15 cellular contexts compared by ENCODE assay signal in genomic region chr18:48024009-48024512, GRCh38.
DNase-seq lines count a peak whose midpoint lies in the region; ATAC-seq and TF ChIP-seq lines count a peak whose summit lies in the region.
"Had no signal": no experiment of that assay in that cellular context is flagged by ENCODE, and none has a peak within 500 bp of the region (broad histone marks: within the 10 kb centered on the region; RNA-seq: fewer than 3 reads in every experiment).

No MANE protein-coding gene starts in this region.

- 0 out of 2 replicates have a peak overlapping the region, but pooled peaks have one; percentile 63 for H3K4me2 ChIP-seq in PC-3 (ENCODE audit: low read length)
- peak overlapping the region; percentile 39 for H3K4me2 ChIP-seq in osteoblast (ENCODE audit: insufficient read depth, low read length)

- no peaks in the 10 kb centered on the region for H3K9me2 ChIP-seq in PC-3 (replicated peaks; ENCODE audit: low read length)

- H4K20me1 ChIP-seq in PC-3 (ENCODE audit: low read length) (no peaks in the 10 kb centered on the region), osteoblast (ENCODE audit: insufficient read depth, low read length) (no peaks in the 10 kb centered on the region)

- CTCF ChIA-PET in PC-3 (lab: Charles Lee) = no interaction called here

- H2AFZ ChIP-seq in ACC112 (ENCODE audit: low read length, unreplicated experiment) = no peak overlapping the region
- 0 out of 2 replicates have a peak overlapping the region, but pooled peaks have one; percentile 10 for H2AFZ ChIP-seq in PC-3 (ENCODE audit: low read length)
- peak overlapping the region; percentile 10 for H2AFZ ChIP-seq in osteoblast (ENCODE audit: low read length)
- H2AFZ ChIP-seq: GM23248 had no signal

- intact Hi-C loops in PC-3 (cut with micrococcal nuclease) (no loop called here), esophagus squamous epithelium (cut with DNase I) (loop anchor here (5.0 kb wide), 1 partner anchor 252 kb away; no protein-coding TSS in a partner anchor)

- no peak for TF ChIP-seq CTCF in PC-3 (conservative IDR thresholded peaks at IDR 0.05; ENCODE audit: low read depth, low read length)
- no peak for TF ChIP-seq CTCF in esophagus squamous epithelium (IDR thresholded peaks at IDR 0.05)
- TF ChIP-seq CTCF in osteoblast (IDR thresholded peaks at IDR 0.05; ENCODE audit: extremely low read depth, low read depth, low read length) = no peak

- TF ChIP-seq POLR2A in esophagus squamous epithelium (IDR thresholded peaks at IDR 0.05) = no peak

- H3K27ac ChIP-seq in ACC112 (ENCODE audit: low read depth, low read length) = peak overlapping the region; percentile 12; the same call in 1 of the 2 replicates
- peak overlapping the region; percentile 73 for H3K27ac ChIP-seq in PC-3 (ENCODE audit: low read length)
- peak overlapping the region; percentile 46 to 65 (median 56) for H3K27ac ChIP-seq in esophagus squamous epithelium
- no peak overlapping the region for H3K27ac ChIP-seq in osteoblast (ENCODE audit: low read depth, low read length)
- H3K27ac ChIP-seq: colonic mucosa, GM23248, WERI-Rb-1 had no signal

- no TSS peak for BruUV-seq in PC-3 (replicated peaks; lab: Mats Ljungman, UMichigan)

- H3K4me1 ChIP-seq in ACC112 (ENCODE audit: control insufficient read depth, insufficient read depth, low read length, unreplicated experiment) (peaks cover 28% of the 10 kb centered on the region), PC-3 (ENCODE audit: insufficient read depth, low read length) (peaks cover 10% of the 10 kb centered on the region), esophagus squamous epithelium (peaks cover 19 to 73% (median 29%) of the 10 kb centered on the region in 3 donors), osteoblast (ENCODE audit: insufficient read depth, low read length) (peaks cover 18% of the 10 kb centered on the region)
- H3K4me1 ChIP-seq: colonic mucosa had no signal

- no peaks in the 10 kb centered on the region for H3K79me2 ChIP-seq in ACC112 (ENCODE audit: control insufficient read depth, insufficient read depth, low read length, unreplicated experiment)
- H3K79me2 ChIP-seq in PC-3 (ENCODE audit: low read length) = no peaks in the 10 kb centered on the region
- H3K79me2 ChIP-seq in osteoblast (ENCODE audit: insufficient read depth, low read length) = no peaks in the 10 kb centered on the region

- no peak for DNase-seq in PC-3
- DNase-seq in esophagus squamous epithelium (lab: John Stamatoyannopoulos, UW) = no peak
- DNase-seq in osteoblast (ENCODE audit: insufficient read length, low spot score, missing footprints) = no peak
- DNase-seq in SKM-1 treated with dmso at 0.1 percent for 144 hours (lab: John Stamatoyannopoulos, UW; ENCODE audit: unreplicated experiment) = no peak
- DNase-seq: activated T-cell treated with anti-CD3 and anti-CD28 coated beads for 4 hours; CD8-positive, alpha-beta memory T cell; stimulated activated CD4-positive, alpha-beta T cell treated with anti-CD3 and anti-CD28 coated beads, Interleukin-12 subunit alpha, Interleukin-12 subunit beta, amount 100 ng/mL, for 4 hours; T-helper 17 cell had no signal

- no peak overlapping the region for H3K9ac ChIP-seq in PC-3 (ENCODE audit: low read length)
- H3K9ac ChIP-seq: GM23248 had no signal

- ATAC-seq in PC-3 = no peak
- ATAC-seq in GM21737 (IDR thresholded peaks at IDR 0.05; ENCODE audit: unreplicated experiment) = no peak
- ATAC-seq in GM18867 (IDR thresholded peaks at IDR 0.05; ENCODE audit: unreplicated experiment) = no peak
- no peak for ATAC-seq in HG03159 (IDR thresholded peaks at IDR 0.05; ENCODE audit: unreplicated experiment)
- ATAC-seq: T-helper 17 cell had no signal

- no peaks in the 10 kb centered on the region for H3K9me3 ChIP-seq in PC-3 (ENCODE audit: low read length)
- no peaks in the 10 kb centered on the region for H3K9me3 ChIP-seq in esophagus squamous epithelium
- no peaks in the 10 kb centered on the region for H3K9me3 ChIP-seq in osteoblast (ENCODE audit: low read depth, low read length)
- H3K9me3 ChIP-seq: colonic mucosa had no signal

- H3K4me3 ChIP-seq in ACC112 (ENCODE audit: low read depth, low read length) (no peak overlapping the region), PC-3 (ENCODE audit: low read length) (no peak overlapping the region), esophagus squamous epithelium (no peak overlapping the region), osteoblast (ENCODE audit: insufficient read depth, low read length) (no peak overlapping the region)
- H3K4me3 ChIP-seq: colonic mucosa, GM23248 had no signal

- H3K27me3 ChIP-seq in ACC112 (ENCODE audit: insufficient read depth, low read length) (peaks cover 29% of the 10 kb centered on the region), PC-3 (ENCODE audit: low read length) (no peaks in the 10 kb centered on the region), esophagus squamous epithelium (peaks cover 0 to 19% (median 0%) of the 10 kb centered on the region in 4 donors), osteoblast (ENCODE audit: insufficient read depth, low read length) (peaks cover 16% of the 10 kb centered on the region)
- H3K27me3 ChIP-seq: colonic mucosa had no signal

- H3F3A ChIP-seq in PC-3 (ENCODE audit: low read length, unreplicated experiment) = no peaks in the 10 kb centered on the region

- WGBS in esophagus squamous epithelium, 2 donors = 50% methylated on average over 2 of the region's 4 CpGs; no CpG with 5 or more reads in 1 of the 2 donors

- POLR2A ChIA-PET in PC-3 (lab: Charles Lee; ENCODE audit: unreplicated experiment) = no interaction called here

- H3K36me3 ChIP-seq in ACC112 (ENCODE audit: insufficient read depth, low read length) (no peaks in the 10 kb centered on the region), PC-3 (ENCODE audit: low read depth, low read length) (no peaks in the 10 kb centered on the region), esophagus squamous epithelium (peaks cover 0 to 29% (median 3%) of the 10 kb centered on the region in 3 donors), osteoblast (ENCODE audit: insufficient read depth, low read length) (no peaks in the 10 kb centered on the region)
- H3K36me3 ChIP-seq: colonic mucosa, WERI-Rb-1 had no signal
